8 cellular contexts compared by ENCODE assay signal in the genomic region with DNA sequence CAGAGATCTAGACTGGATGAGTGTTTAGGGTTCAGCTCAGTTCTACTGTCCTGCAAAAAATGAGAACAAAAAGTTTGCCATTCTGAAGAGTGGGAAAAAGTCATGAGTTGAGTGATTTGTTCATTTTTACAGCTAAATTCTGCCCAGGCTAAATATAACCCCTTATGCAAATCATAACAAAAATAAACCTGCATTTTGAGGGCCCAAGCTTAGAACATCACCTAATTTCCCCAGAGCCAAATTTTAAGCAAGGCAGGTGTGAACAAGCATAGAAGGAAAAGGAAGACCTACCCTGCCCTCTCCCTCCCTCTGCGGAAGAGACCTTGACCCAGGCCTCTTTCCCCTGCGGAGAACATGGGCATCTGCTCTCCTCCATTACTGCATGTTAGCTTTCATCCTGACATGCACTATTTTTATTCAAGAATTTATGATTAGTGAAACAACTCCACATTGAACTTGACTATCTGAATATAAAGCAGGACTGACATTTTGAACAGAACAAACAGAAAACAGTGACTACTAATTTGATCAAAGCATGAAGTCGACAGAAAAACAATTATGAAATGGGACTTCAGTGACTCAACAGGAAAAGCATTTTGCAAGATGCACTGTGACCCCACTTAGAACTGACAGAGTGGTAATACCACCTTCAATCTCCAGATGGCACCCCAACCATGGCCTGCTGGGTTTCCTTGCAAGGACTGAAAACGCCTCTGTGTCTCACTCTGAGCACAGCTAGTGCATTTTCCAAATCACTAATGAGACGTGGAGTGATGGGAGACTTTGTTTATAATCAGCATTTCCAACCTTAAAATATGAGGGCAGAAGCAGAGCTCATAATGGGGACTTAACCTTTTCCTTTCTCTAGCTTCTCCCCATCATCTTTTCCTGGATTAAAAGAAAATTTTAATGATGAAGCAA. TPM values are rescaled to one million over a fixed set of nuclear protein-coding genes. Genes with fewer than 3 reads are reported as not detected.
DNase-seq lines count a peak whose midpoint lies in the region; ATAC-seq, FAIRE-seq and TF ChIP-seq lines count a peak whose summit lies in the region.

No MANE protein-coding gene starts in this region.

- H3K4me1 ChIP-seq in right atrium auricular region, result peaks cover 0 to 57% of the 10 kb centered on the region in 2 donors

- peak overlapping the region; percentile 79 for H3K27ac Mint-ChIP-seq in T-helper 1 cell treated with Interleukin-12 subunit alpha and Interleukin-12 subunit beta and Interleukin-4 antibody, amounts not matched to agents 30 μg/mL and 1 μg/mL, for 36 hours

- H3K9me3 Mint-ChIP-seq in T-helper 1 cell treated with Interleukin-12 subunit alpha and Interleukin-12 subunit beta and Interleukin-4 antibody, amounts not matched to agents 30 μg/mL and 1 μg/mL, for 36 hours, result no peaks in the 10 kb centered on the region

- H3K4me3 Mint-ChIP-seq in T-helper 1 cell treated with Interleukin-12 subunit alpha and Interleukin-12 subunit beta and Interleukin-4 antibody, amounts not matched to agents 30 μg/mL and 1 μg/mL, for 36 hours, result peak overlapping the region; percentile 23

- peaks cover 9% of the 10 kb centered on the region for H3K36me3 ChIP-seq in right atrium auricular region

- H3K4me3 ChIP-seq in right atrium auricular region (no peak overlapping the region), retinal pigment epithelial cell (ENCODE audit: low read length) (no peak overlapping the region)

- H3K9me3 ChIP-seq in right atrium auricular region, result no peaks in the 10 kb centered on the region

- TF ChIP-seq POLR2A in GM12891 (IDR thresholded peaks at IDR 0.05; ENCODE audit: low read depth, low read length), result no peak

- peaks cover 12% of the 10 kb centered on the region for H3K4me1 Mint-ChIP-seq in T-helper 1 cell treated with Interleukin-12 subunit alpha and Interleukin-12 subunit beta and Interleukin-4 antibody, amounts not matched to agents 30 μg/mL and 1 μg/mL, for 36 hours (ENCODE audit: low read depth)

- H3K36me3 Mint-ChIP-seq in T-helper 1 cell treated with Interleukin-12 subunit alpha and Interleukin-12 subunit beta and Interleukin-4 antibody, amounts not matched to agents 30 μg/mL and 1 μg/mL, for 36 hours (ENCODE audit: low read depth), result no peaks in the 10 kb centered on the region

- peak; percentile 90 for FAIRE-seq in GM12891 (lab: Jason Lieb, UNC)

- no peaks in the 10 kb centered on the region for H3K27me3 ChIP-seq in right atrium auricular region

- no peaks in the 10 kb centered on the region for H3K27me3 Mint-ChIP-seq in T-helper 1 cell treated with Interleukin-12 subunit alpha and Interleukin-12 subunit beta and Interleukin-4 antibody, amounts not matched to agents 30 μg/mL and 1 μg/mL, for 36 hours (ENCODE audit: low read depth)

- peak overlapping the region; percentile 2 for H3K27ac ChIP-seq in angular gyrus (ENCODE audit: low read depth, low read length)
- peak overlapping the region; percentile 83 to 93 for H3K27ac ChIP-seq in right atrium auricular region

- TF ChIP-seq CTCF in right atrium auricular region (IDR thresholded peaks at IDR 0.05) (peak; percentile 74 to 98), retinal pigment epithelial cell (conservative IDR thresholded peaks at IDR 0.05; ENCODE audit: low read depth, low read length) (peak; percentile 95)

- peak; percentile 64 for ATAC-seq in HG02763 (IDR thresholded peaks at IDR 0.05; ENCODE audit: unreplicated experiment)

- DNase-seq in GM12891 (ENCODE audit: insufficient read length, low spot score), result no peak
- DNase-seq in NCI-H1417 treated with DMSO at 0.1 percent for 48 hours (lab: John Stamatoyannopoulos, UW), result peak; percentile 57
- DNase-seq in right atrium auricular region (ENCODE audit: low spot score), result peak; percentile 97
- DNase-seq in retinal pigment epithelial cell (ENCODE audit: low read depth), result peak; percentile 82
- DNase-seq in cortex of kidney (lab: John Stamatoyannopoulos, UW), result no peak

TF ChIP-seq in GM12891, 5 proteins besides CTCF, POLR2A, EP300 and RAD21:
- TF ChIP-seq POLR2AphosphoS5 (IDR thresholded peaks at IDR 0.05; ENCODE audit: low read depth, low read length) (0 out of 2 replicates have a peak, but pooled peaks have one; percentile 39), POU2F2 (IDR thresholded peaks at IDR 0.05; ENCODE audit: low read depth, low read length) (peak; percentile 90), TAF1 (IDR thresholded peaks at IDR 0.05; ENCODE audit: low read depth, low read length) (no peak)
TF ChIP-seq in GM12891: peak in this region for 2.

RNA-seq across cellular contexts. Expression of a gene that starts 30.9 kb away (rescaled TPM):
- polyA plus RNA-seq in GM12891 (2012; ENCODE audit: low read depth, missing spikeins), result 13.8 TPM
- total RNA-seq in right atrium auricular region, result 1 to 10 TPM; 3.7 to 7.7 TPM

Comparison
In these comparisons a context has a peak if more than half of its experiments do, and no peak if none do; other contexts are left out.
1. DNase-seq: peak in NCI-H1417 treated with DMSO at 0.1 percent for 48 hours (single experiment), right atrium auricular region (single experiment) and retinal pigment epithelial cell (single experiment); none in GM12891 (single experiment) and cortex of kidney (single experiment).